In genomic region chr22:39061951-39062350, GRCh38 we compare ENCODE assay signal across 5 cellular contexts. TPM values are rescaled to one million over a fixed set of nuclear protein-coding genes. Genes with fewer than 3 reads are reported as not detected.
"Had no signal": no experiment of that assay in that cellular context is flagged by ENCODE, and none has a peak within 500 bp of the region (broad histone marks: within the 10 kb centered on the region; RNA-seq: fewer than 3 reads in every experiment).

No MANE protein-coding gene starts in this region.

RNA-seq across cellular contexts. Expression of gene APOBEC3H, which starts 35.1 kb away (rescaled TPM):
- total RNA-seq: dermis microvascular lymphatic vessel endothelial cell, liver, lung, neural crest cell had no signal

RNA-seq across cellular contexts. Expression of gene APOBEC3D, which starts 41.0 kb away (rescaled TPM):
- total RNA-seq: suprapubic skin had no signal
